Comparison of ENCODE assay signal across 15 cellular contexts in the genomic region with DNA sequence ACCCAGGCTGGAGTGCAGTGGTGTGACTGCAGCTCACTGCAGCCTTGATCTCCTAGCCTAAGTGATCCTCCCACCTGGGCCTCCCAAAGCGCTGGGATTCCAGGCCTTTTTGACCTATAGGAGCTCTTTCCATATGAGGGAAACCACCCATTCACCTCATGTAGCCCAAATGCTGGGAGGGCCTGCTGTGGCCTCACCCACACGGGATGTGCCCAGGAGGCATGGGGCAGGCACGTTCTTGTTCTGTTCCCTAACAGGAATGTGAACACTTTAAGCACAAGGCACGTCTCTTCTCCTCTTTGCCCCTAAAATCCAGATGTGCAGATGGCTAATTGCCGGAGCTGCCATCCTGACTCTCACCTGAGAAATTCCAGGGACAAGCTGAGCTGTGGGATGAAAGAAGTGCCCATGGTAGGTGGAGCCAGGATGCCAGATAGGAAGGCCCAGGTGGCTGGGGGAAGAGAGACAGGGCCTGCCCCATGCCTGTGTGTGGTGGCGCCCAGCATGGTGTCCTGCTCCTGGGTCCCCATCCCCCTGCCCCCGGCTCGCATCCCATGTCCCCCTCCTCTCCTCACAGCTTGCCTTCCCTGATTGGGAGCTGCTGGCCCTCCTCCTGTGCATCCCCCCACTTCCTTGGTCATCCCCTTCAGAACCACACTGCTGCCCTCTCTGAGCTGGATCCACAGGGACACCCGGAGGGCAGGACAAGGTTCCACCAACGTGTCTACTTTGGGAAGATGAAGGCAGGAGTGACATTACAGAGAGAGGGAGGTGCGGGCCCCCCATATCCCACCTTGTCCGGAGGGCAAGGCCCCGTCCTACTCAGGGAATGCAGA. TPM values are rescaled to one million over a fixed set of nuclear protein-coding genes. Genes with fewer than 3 reads are reported as not detected.
DNase-seq lines count a peak whose midpoint lies in the region; ATAC-seq and TF ChIP-seq lines count a peak whose summit lies in the region.
"Had no signal": no experiment of that assay in that cellular context is flagged by ENCODE, and none has a peak within 500 bp of the region (broad histone marks: within the 10 kb centered on the region; RNA-seq: fewer than 3 reads in every experiment).

No MANE protein-coding gene starts in this region.

- POLR2A ChIA-PET in RWPE1 (lab: Yijun Ruan, JAX; ENCODE audit: low non-redundant PET), result interaction anchor here (0.7 kb wide), 1 partner anchor 107 kb away, joined by 9 read pairs; no protein-coding TSS in a partner anchor

- no peaks in the 10 kb centered on the region for H3K4me1 Mint-ChIP-seq in chondrocyte (ENCODE audit: low read depth)

- whole genome bisulfite sequencing in heart right ventricle, 2 donors, result 87 to 89% methylated on average over 13 of the region's 13 CpGs
- 84 to 90% (median 90%) methylated on average over 13 of the region's 13 CpGs for WGBS in psoas muscle, 3 donors
- WGBS in hepatocyte (ENCODE audit: low lambda C conversion rate, missing lambda C conversion rate), result 84% methylated on average over 10 of the region's 13 CpGs

- no peaks in the 10 kb centered on the region for H3K36me3 ChIP-seq in heart right ventricle
- H3K36me3 ChIP-seq in psoas muscle (ENCODE audit: insufficient read depth in 1 of 2, low read depth in 1 of 2), result no peaks in the 10 kb centered on the region
- no peaks in the 10 kb centered on the region for H3K36me3 ChIP-seq in hepatocyte (replicated peaks; ENCODE audit: insufficient read depth, low read depth)
- H3K36me3 ChIP-seq: cardiac muscle cell, HAP-1, pancreas had no signal

- peaks cover 13% of the 10 kb centered on the region for H3K27me3 Mint-ChIP-seq in chondrocyte (ENCODE audit: low read depth)

- CTCF ChIA-PET in RWPE1 (lab: Yijun Ruan, JAX), result interaction anchor here (0.6 to 1.2 kb wide), 5 partner anchors 50 to 94 kb away, joined by 4 to 6 read pairs (median 5); no protein-coding TSS in a partner anchor

- H3K27ac Mint-ChIP-seq in chondrocyte (ENCODE audit: unreplicated experiment), result no peak overlapping the region
- H3K27ac Mint-ChIP-seq: T-helper 1 cell treated with Interleukin-12 subunit alpha and Interleukin-12 subunit beta and Interleukin-4 antibody, amounts not matched to agents 30 μg/mL and 1 μg/mL, for 36 hours had no signal

- H4K20me1 ChIP-seq in hepatocyte (ENCODE audit: insufficient read depth, poor library complexity, severe bottlenecking), result no peaks in the 10 kb centered on the region

- peak; percentile 4 for DNase-seq in GM03348 (ENCODE audit: low spot score)
- peak; percentile 92 for DNase-seq in RWPE1 (ENCODE audit: low spot score)
- no peak for DNase-seq in heart right ventricle
- peak in 1 of 2 donors; percentile 28 for DNase-seq in psoas muscle
- no peak for DNase-seq in chondrocyte (ENCODE audit: low spot score)
- DNase-seq in hepatocyte (ENCODE audit: low spot score), result no peak
- DNase-seq in NCI-H2081 (lab: John Stamatoyannopoulos, UW), result no peak
- DNase-seq: activated CD4-positive, alpha-beta T cell treated with anti-CD3 and anti-CD28 coated beads, Interleukin-2, amount 50 U/mL, for 1 hour; activated naive CD4-positive, alpha-beta T cell had no signal

- no peak overlapping the region for H3K4me2 ChIP-seq in hepatocyte

- H3K36me3 Mint-ChIP-seq in chondrocyte (ENCODE audit: low read depth), result peaks cover 5% of the 10 kb centered on the region

- peaks cover 0 to 59% (median 27%) of the 10 kb centered on the region in 9 donors for H3K4me1 ChIP-seq in heart right ventricle
- H3K4me1 ChIP-seq in psoas muscle, result peaks cover 20% of the 10 kb centered on the region
- peaks cover 3% of the 10 kb centered on the region for H3K4me1 ChIP-seq in hepatocyte (ENCODE audit: insufficient read depth)
- H3K4me1 ChIP-seq: HAP-1, pancreas had no signal

- H3K4me3 ChIP-seq in heart right ventricle (no peak overlapping the region), psoas muscle (no peak overlapping the region), hepatocyte (no peak overlapping the region)
- H3K4me3 ChIP-seq: cardiac muscle cell, HAP-1, pancreas had no signal

- H3K79me2 ChIP-seq in hepatocyte, result no peaks in the 10 kb centered on the region

- H3K27ac ChIP-seq in RWPE1 (peak overlapping the region; percentile 99), heart right ventricle (peak overlapping the region in 8 of 10 donors; percentile 60 to 89 (median 80)), psoas muscle (peak overlapping the region; percentile 60), hepatocyte (no peak overlapping the region)
- H3K27ac ChIP-seq: cardiac muscle cell, pancreas had no signal

- H3K9me3 Mint-ChIP-seq in chondrocyte (ENCODE audit: low read depth), result peaks cover 6% of the 10 kb centered on the region
- H3K9me3 Mint-ChIP-seq: T-helper 1 cell treated with Interleukin-12 subunit alpha and Interleukin-12 subunit beta and Interleukin-4 antibody, amounts not matched to agents 30 μg/mL and 1 μg/mL, for 36 hours had no signal

- H3K9me2 ChIP-seq in hepatocyte (replicated peaks; ENCODE audit: insufficient read depth), result no peaks in the 10 kb centered on the region

- ATAC-seq in heart right ventricle (no peak), psoas muscle (no peak), HG03139 (IDR thresholded peaks at IDR 0.05; ENCODE audit: unreplicated experiment) (no peak)

- H3K9me3 ChIP-seq in heart right ventricle (peaks cover 0 to under 1% (median 0%) of the 10 kb centered on the region in 11 donors), psoas muscle (no peaks in the 10 kb centered on the region), hepatocyte (ENCODE audit: low read depth) (no peaks in the 10 kb centered on the region)
- H3K9me3 ChIP-seq: HAP-1, pancreas had no signal

- H3K27me3 ChIP-seq in heart right ventricle (peaks cover 0 to 30% (median 5%) of the 10 kb centered on the region in 7 donors), psoas muscle (ENCODE audit: insufficient read depth in 3 of 3, low read length in 2 of 3) (no peaks in the 10 kb centered on the region), hepatocyte (peaks cover 8% of the 10 kb centered on the region)

- intact Hi-C loops in heart right ventricle (cut with DNase I), result loop anchor here in 6 of 10 donors (5.0 to 10.0 kb wide), 3 partner anchors 61 to 66 kb away; no protein-coding TSS in a partner anchor
- intact Hi-C loops in psoas muscle (cut with DNase I), result no loop called here

- no peak overlapping the region for H3K4me3 Mint-ChIP-seq in chondrocyte (ENCODE audit: unreplicated experiment)
- H3K4me3 Mint-ChIP-seq: T-helper 1 cell treated with Interleukin-12 subunit alpha and Interleukin-12 subunit beta and Interleukin-4 antibody, amounts not matched to agents 30 μg/mL and 1 μg/mL, for 36 hours had no signal

- TF ChIP-seq CTCF in RWPE1 (conservative IDR thresholded peaks at IDR 0.05; ENCODE audit: low read depth) (no peak), heart right ventricle (IDR thresholded peaks at IDR 0.05) (no peak), psoas muscle (IDR thresholded peaks at IDR 0.05) (no peak), chondrocyte (IDR thresholded peaks at IDR 0.05) (no peak), hepatocyte (IDR thresholded peaks at IDR 0.05; ENCODE audit: poor library complexity) (no peak)

- no peak overlapping the region for H2AFZ ChIP-seq in hepatocyte

RNA-seq across cellular contexts. Expression of a gene that starts 17.3 kb away (rescaled TPM):
- total RNA-seq in heart right ventricle (100 to 1,000 TPM in 6 of 10 donors, 10 to 100 TPM in 4; 70.6 to 152 (median 126) TPM), psoas muscle (10 to 100 TPM; 50.0 to 81.4 (median 67.2) TPM), chondrocyte (0.27 to 0.82 TPM (median 0.48 TPM) in 3 replicates), hepatocyte (0.37 TPM in 1 of 2 replicates, not detected in the other)
- polyA plus RNA-seq in heart right ventricle (100 to 1,000 TPM in 1 of 2 donors, 10 to 100 TPM in 1; 30.8 to 107 TPM), psoas muscle (10 to 100 TPM; 14.5 to 24.3 (median 19.9) TPM), hepatocyte (1.7 TPM in 1 of 2 replicates, not detected in the other)
- total RNA-seq: epithelial cell of proximal tubule had no signal

Comparison
In these comparisons a context has a peak if more than half of its experiments do, and no peak if none do; other contexts are left out.
1. DNase-seq: peak in GM03348 (single experiment) and RWPE1 (single experiment); none in heart right ventricle (0 of 2), chondrocyte (single experiment), hepatocyte (single experiment) and NCI-H2081 (0 of 2).
2. RNA of a gene that starts 17.3 kb away (total RNA-seq): 70.6 to 152 TPM in heart right ventricle and 50.0 to 81.4 TPM in psoas muscle; 0.37 TPM in hepatocyte and 0.27 to 0.82 TPM in chondrocyte; every median in the first group is over 10 times any median in the second.
3. intact Hi-C loops: an anchor here in heart right ventricle (5.0 to 10.0 kb wide); none called in psoas muscle.